8 cellular contexts compared by ENCODE assay signal in genomic region chr14:23095196-23096108, GRCh38. TPM values are rescaled to one million over a fixed set of nuclear protein-coding genes. Genes with fewer than 3 reads are reported as not detected.
DNase-seq lines count a peak whose midpoint lies in the region; ATAC-seq, FAIRE-seq and TF ChIP-seq lines count a peak whose summit lies in the region.

TSS of gene C14orf119 (plus strand) at chr14:23095505. CDS start at chr14:23097659, 2,154 bp downstream.

- peaks cover 23% of the 10 kb centered on the region for H3K36me3 ChIP-seq in BE2C

- H3K27ac Mint-ChIP-seq in mesothelial cell of epicardium: no peak within 1 kb of the TSS

- DNase-seq in BE2C: peak; percentile 99
- peak; percentile 99 for DNase-seq in activated CD4-positive, alpha-beta T cell treated with anti-CD3 and anti-CD28 coated beads, Interleukin-2, amount 50 U/mL, for 4 hours
- peak in 1 of 2 experiments; percentile 99 for DNase-seq in mesothelial cell of epicardium (ENCODE audit: low spot score in 2 of 2, unreplicated experiment in 2 of 2)
- DNase-seq in stimulated activated naive CD8-positive, alpha-beta T cell treated with anti-CD3 and anti-CD28 coated beads, Interleukin-15, Interleukin-2, amounts not matched to agents 100 U/mL and 50 U/mL, for 24 hours: peak; percentile 99
- DNase-seq in UCSD-AML1 (lab: John Stamatoyannopoulos, UW; ENCODE audit: unreplicated experiment): no peak

- H3K4me1 ChIP-seq in BE2C: no peaks in the 10 kb centered on the region

- peak within 1 kb of the TSS; percentile 82 for H3K4me3 ChIP-seq in BE2C (ENCODE audit: low read depth, low read length)

- no peaks in the 10 kb centered on the region for H3K9me3 Mint-ChIP-seq in mesothelial cell of epicardium

- peaks cover 18% of the 10 kb centered on the region for H3K36me3 Mint-ChIP-seq in mesothelial cell of epicardium

- no peak within 1 kb of the TSS for H3K4me3 Mint-ChIP-seq in mesothelial cell of epicardium

- ATAC-seq in GM19395 (IDR thresholded peaks at IDR 0.05; ENCODE audit: unreplicated experiment) (peak; percentile 95), HG03558 (IDR thresholded peaks at IDR 0.05; ENCODE audit: extremely low read depth, unreplicated experiment) (peak; percentile 85)
- ATAC-seq in stimulated activated naive CD8-positive, alpha-beta T cell treated with anti-CD3 and anti-CD28 coated beads, Interleukin-15, Interleukin-2, amounts not matched to agents 100 U/mL and 50 U/mL, for 24 hours: peak; percentile 96

- TF ChIP-seq CTCF in BE2C (IDR thresholded peaks at IDR 0.05; ENCODE audit: low read depth, low read length): no peak
- no peak for TF ChIP-seq CTCF in mesothelial cell of epicardium (IDR thresholded peaks at IDR 0.05; ENCODE audit: unreplicated experiment)

- H3K4me1 Mint-ChIP-seq in mesothelial cell of epicardium: peaks cover 20% of the 10 kb centered on the region

- no peaks in the 10 kb centered on the region for H3K9me3 ChIP-seq in BE2C

- H3K27me3 Mint-ChIP-seq in mesothelial cell of epicardium (ENCODE audit: low read depth): no peaks in the 10 kb centered on the region

- H3K27me3 ChIP-seq in BE2C: no peaks in the 10 kb centered on the region

- peak; percentile 99 for FAIRE-seq in endometrium (lab: Jason Lieb, UNC)

RNA-seq across cellular contexts. Expression of gene C14orf119, which starts in this region (rescaled TPM):
- polyA plus RNA-seq in BE2C (2012; ENCODE audit: insufficient read depth, insufficient read length, low read depth): 59.7 TPM
- total RNA-seq in mesothelial cell of epicardium: 43.2 to 48.5 TPM (median 45.6 TPM) in 3 replicates
